Comparison of ENCODE assay signal across 15 cellular contexts in the genomic region with DNA sequence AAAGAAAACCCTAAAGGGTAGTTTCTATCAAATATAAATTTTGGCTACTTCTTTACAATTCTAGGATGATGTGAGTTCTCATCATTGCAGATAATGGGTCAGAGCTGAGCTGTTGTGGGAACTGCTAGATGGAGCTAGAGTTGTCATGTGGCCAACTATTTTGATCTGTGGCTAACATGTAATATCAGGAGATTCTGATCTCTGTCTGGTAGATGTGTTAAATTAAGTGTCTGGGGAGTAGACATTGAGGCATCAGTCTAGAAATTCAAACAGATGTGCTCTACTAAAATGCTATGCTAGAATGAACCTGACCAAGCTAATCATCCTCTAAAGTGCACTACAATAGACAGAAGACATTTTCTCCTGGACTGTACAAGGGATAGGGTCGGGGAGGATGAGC.
"Had no signal": no experiment of that assay in that cellular context is flagged by ENCODE, and none has a peak within 500 bp of the region (broad histone marks: within the 10 kb centered on the region; RNA-seq: fewer than 3 reads in every experiment).

No MANE protein-coding gene starts in this region.

- DNase-seq: activated CD4-positive, alpha-beta memory T cell treated with anti-CD3 and anti-CD28 coated beads, Interleukin-2, amount 10 ng/mL, durations not matched to agents 7 days and 5 days; activated CD4-positive, alpha-beta T cell treated with anti-CD3 and anti-CD28 coated beads for 1 hour; activated naive CD4-positive, alpha-beta T cell; activated naive CD8-positive, alpha-beta T cell treated with anti-CD3 and anti-CD28 coated beads, Interleukin-2, amount 50 U/mL, for 24 hours; foreskin keratinocyte; head of caudate nucleus; islet precursor cell; mammary epithelial cell; mucosa of descending colon; pancreas; substantia nigra; T-helper 9 cell; trophoblast cell had no signal

- H3K4me3 Mint-ChIP-seq: activated CD4-positive, alpha-beta memory T cell treated with anti-CD3 and anti-CD28 coated beads, Interleukin-2, amount 10 ng/mL, durations not matched to agents 7 days and 5 days; activated naive CD8-positive, alpha-beta T cell treated with anti-CD3 and anti-CD28 coated beads, Interleukin-2, amount 50 U/mL, for 24 hours; neural crest cell had no signal

- H3K27me3 Mint-ChIP-seq: activated CD4-positive, alpha-beta memory T cell treated with anti-CD3 and anti-CD28 coated beads, Interleukin-2, amount 10 ng/mL, durations not matched to agents 7 days and 5 days; activated naive CD8-positive, alpha-beta T cell treated with anti-CD3 and anti-CD28 coated beads, Interleukin-2, amount 50 U/mL, for 24 hours had no signal

- H3K27ac Mint-ChIP-seq: activated CD4-positive, alpha-beta memory T cell treated with anti-CD3 and anti-CD28 coated beads, Interleukin-2, amount 10 ng/mL, durations not matched to agents 7 days and 5 days; activated naive CD8-positive, alpha-beta T cell treated with anti-CD3 and anti-CD28 coated beads, Interleukin-2, amount 50 U/mL, for 24 hours had no signal

- ATAC-seq: activated naive CD8-positive, alpha-beta T cell treated with anti-CD3 and anti-CD28 coated beads, Interleukin-2, amount 50 U/mL, for 24 hours; foreskin keratinocyte; left lobe of liver; mucosa of descending colon; pancreas had no signal

- H3K9me3 Mint-ChIP-seq: neural crest cell had no signal
